Comparison of ENCODE assay signal across 33 cellular contexts in the genomic region with DNA sequence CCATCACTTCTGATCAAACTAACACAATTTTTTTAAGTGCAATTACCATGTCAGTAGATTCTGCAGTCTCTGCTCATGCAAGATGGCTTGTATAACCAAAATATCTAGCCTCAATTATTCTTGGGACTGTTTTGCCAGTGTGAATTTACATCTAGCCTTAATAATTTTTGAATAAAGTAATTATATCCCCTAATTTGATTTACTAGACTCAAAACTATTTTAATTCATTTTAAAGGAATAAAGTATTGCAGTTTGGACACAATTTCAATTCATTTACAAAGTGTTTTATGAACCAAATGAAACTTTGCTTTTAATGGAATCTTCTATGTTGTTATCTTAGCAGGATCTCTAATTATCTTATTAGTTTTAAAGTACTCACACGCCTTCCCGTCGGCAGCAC.
"Had no signal": no experiment of that assay in that cellular context is flagged by ENCODE, and none has a peak within 500 bp of the region (broad histone marks: within the 10 kb centered on the region; RNA-seq: fewer than 3 reads in every experiment).

No MANE protein-coding gene starts in this region.

- DNase-seq: Karpas-422, Kasumi-1, MG63, MM.1S, MV-4-11, NCI-H1048, NCI-H1092, NCI-H1092 treated with DMSO at 0.1 percent for 48 hours, NCI-H1105, NCI-H1105 treated with DMSO at 0.1 percent for 48 hours, NCI-H1417 treated with DMSO at 0.1 percent for 48 hours, NCI-H1436, NCI-H1436 treated with DMSO at 0.1 percent for 48 hours, NCI-H146, NCI-H1694, NCI-H1694 treated with DMSO at 0.1 percent for 48 hours, NCI-H187, NCI-H187 treated with DMSO at 0.1 percent for 48 hours, NCI-H1930, NCI-H2029, NCI-H2029 treated with DMSO at 0.1 percent for 48 hours, NCI-H2081, NCI-H2081 treated with DMSO at 0.1 percent for 48 hours, NCI-H2107, NCI-H2171, NCI-H2171 treated with DMSO at 0.1 percent for 48 hours, NCI-H2227 treated with DMSO at 0.1 percent for 48 hours, NCI-H226, NCI-H345, NCI-H446, NCI-H446 treated with DMSO at 0.1 percent for 48 hours, NCI-H510A had no signal

- H3K4me2 ChIP-seq: KMS-11 had no signal

- H3K36me3 ChIP-seq: MG63 had no signal

- H3K27ac ChIP-seq: KMS-11 had no signal

- H3K27me3 ChIP-seq: MG63 had no signal

- H3K4me3 ChIP-seq: MG63 had no signal

- H3K9me3 ChIP-seq: MG63 had no signal

- H3K9ac ChIP-seq: KMS-11 had no signal
